14 cellular contexts compared by ENCODE assay signal in genomic region chr10:11303671-11304170, GRCh38.
"Had no signal": no experiment of that assay in that cellular context is flagged by ENCODE, and none has a peak within 500 bp of the region (broad histone marks: within the 10 kb centered on the region; RNA-seq: fewer than 3 reads in every experiment).

No MANE protein-coding gene starts in this region.

- DNase-seq: activated CD4-positive, alpha-beta T cell treated with anti-CD3 and anti-CD28 coated beads, Interleukin-2, amount 50 U/mL, for 1 hour; activated CD4-positive, CD25-positive, alpha-beta regulatory T cell; anterior cingulate cortex; esophagus squamous epithelium; left colon; naive thymus-derived CD8-positive, alpha-beta T cell; sigmoid colon; SK-N-SH; stimulated activated CD4-positive, alpha-beta T cell treated with anti-CD3 and anti-CD28 coated beads, Interleukin-2, amount 100 ng/mL, for 24 hours; testis; upper lobe of right lung had no signal

- H3K4me2 ChIP-seq: SK-N-SH had no signal

- H3K4me1 ChIP-seq: esophagus squamous epithelium, sigmoid colon, testis, upper lobe of right lung had no signal

- ATAC-seq: left colon; naive thymus-derived CD8-positive, alpha-beta T cell; upper lobe of right lung had no signal

- H3K27me3 Mint-ChIP-seq: activated naive CD8-positive, alpha-beta T cell; naive thymus-derived CD8-positive, alpha-beta T cell; stimulated activated naive CD8-positive, alpha-beta T cell treated with anti-CD3 and anti-CD28 coated beads, Interleukin-15, Interleukin-2, amounts not matched to agents 100 ng/mL and 50 ng/mL, for 24 hours had no signal

- H3K9me3 ChIP-seq: SK-N-SH, testis had no signal

- H3K9me2 ChIP-seq: SK-N-SH had no signal

- H3K27ac ChIP-seq: esophagus squamous epithelium, sigmoid colon, testis, upper lobe of right lung had no signal

- H3K4me3 ChIP-seq: esophagus squamous epithelium, lung, sigmoid colon, testis, upper lobe of right lung had no signal

- H3K27me3 ChIP-seq: esophagus squamous epithelium, sigmoid colon, testis, upper lobe of right lung had no signal

- H3K27ac Mint-ChIP-seq: activated naive CD8-positive, alpha-beta T cell had no signal

- H3K4me3 Mint-ChIP-seq: activated naive CD8-positive, alpha-beta T cell; stimulated activated naive CD8-positive, alpha-beta T cell treated with anti-CD3 and anti-CD28 coated beads, Interleukin-15, Interleukin-2, amounts not matched to agents 100 ng/mL and 50 ng/mL, for 24 hours had no signal
